ENCODE assay signal across 1 cellular context in the genomic region with DNA sequence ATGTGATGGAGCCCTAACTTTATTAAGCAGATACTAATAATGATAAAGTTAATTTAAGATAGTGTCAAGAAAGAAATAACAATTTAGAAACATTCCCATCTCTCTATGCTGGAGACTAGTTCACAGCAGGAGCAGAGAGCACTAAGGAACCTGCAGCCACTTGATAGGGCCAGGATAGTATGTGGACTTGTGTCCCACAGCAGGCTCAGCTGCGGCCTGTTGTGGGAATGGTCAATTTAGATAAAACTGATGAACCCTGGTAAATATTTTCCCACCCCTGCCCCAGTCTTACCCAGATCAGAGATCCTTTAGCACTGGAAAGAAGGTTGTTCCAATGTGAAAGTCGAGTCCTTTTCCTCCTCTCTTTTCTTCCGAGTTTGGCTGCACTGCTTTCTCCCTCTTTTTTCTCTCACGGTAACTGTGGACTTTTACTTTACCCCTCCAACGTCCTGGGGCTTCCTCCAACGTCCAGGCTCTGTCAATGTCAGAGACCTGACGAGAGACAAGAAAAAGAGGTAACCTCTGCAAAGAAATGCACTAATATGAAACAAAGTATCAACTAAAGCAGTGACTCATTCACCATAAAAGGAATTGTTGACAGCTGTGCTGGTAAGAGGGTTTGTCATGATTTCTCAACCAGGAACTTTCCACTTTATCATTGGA.
TF ChIP-seq lines count a peak whose summit lies in the region.

A gene with protein sequence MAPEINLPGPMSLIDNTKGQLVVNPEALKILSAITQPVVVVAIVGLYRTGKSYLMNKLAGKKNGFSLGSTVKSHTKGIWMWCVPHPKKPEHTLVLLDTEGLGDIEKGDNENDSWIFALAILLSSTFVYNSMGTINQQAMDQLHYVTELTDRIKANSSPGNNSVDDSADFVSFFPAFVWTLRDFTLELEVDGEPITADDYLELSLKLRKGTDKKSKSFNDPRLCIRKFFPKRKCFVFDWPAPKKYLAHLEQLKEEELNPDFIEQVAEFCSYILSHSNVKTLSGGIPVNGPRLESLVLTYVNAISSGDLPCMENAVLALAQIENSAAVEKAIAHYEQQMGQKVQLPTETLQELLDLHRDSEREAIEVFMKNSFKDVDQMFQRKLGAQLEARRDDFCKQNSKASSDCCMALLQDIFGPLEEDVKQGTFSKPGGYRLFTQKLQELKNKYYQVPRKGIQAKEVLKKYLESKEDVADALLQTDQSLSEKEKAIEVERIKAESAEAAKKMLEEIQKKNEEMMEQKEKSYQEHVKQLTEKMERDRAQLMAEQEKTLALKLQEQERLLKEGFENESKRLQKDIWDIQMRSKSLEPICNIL (minus strand): TSS at position 544 of the 663 bp plus-strand sequence. CDS start 4,148 bp downstream, outside the sequence.

TF ChIP-seq in K562, 482 proteins besides CTCF, POLR2A, EP300 and RAD21 (continued from another document and continues in another):
- TF ChIP-seq, protein P1, sequence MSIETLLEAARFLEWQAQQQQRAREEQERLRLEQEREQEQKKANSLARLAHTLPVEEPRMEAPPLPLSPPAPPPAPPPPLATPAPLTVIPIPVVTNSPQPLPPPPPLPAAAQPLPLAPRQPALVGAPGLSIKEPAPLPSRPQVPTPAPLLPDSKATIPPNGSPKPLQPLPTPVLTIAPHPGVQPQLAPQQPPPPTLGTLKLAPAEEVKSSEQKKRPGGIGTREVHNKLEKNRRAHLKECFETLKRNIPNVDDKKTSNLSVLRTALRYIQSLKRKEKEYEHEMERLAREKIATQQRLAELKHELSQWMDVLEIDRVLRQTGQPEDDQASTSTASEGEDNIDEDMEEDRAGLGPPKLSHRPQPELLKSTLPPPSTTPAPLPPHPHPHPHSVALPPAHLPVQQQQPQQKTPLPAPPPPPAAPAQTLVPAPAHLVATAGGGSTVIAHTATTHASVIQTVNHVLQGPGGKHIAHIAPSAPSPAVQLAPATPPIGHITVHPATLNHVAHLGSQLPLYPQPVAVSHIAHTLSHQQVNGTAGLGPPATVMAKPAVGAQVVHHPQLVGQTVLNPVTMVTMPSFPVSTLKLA (conservative IDR thresholded peaks at IDR 0.05) = no peak
- TF ChIP-seq XRCC3 (IDR thresholded peaks at IDR 0.05) (no peak), SPI1 (IDR thresholded peaks at IDR 0.05; ENCODE audit: borderline replicate concordance, low read depth, low read length) (no peak), CEBPG (CRISPR knock-in tag; IDR thresholded peaks at IDR 0.05) (no peak), CEBPG (tag; conservative IDR thresholded peaks at IDR 0.05 in 1 of 2, IDR thresholded peaks at IDR 0.05 in 1 of 2) (peak; percentile 47 to 75; a peak in 2 of 4 replicates), ARID1B (IDR thresholded peaks at IDR 0.05) (peak; percentile 44; the same call in 1 of the 2 replicates), PHB2 (IDR thresholded peaks at IDR 0.05; ENCODE audit: low read depth) (no peak), DDX20 (tag; IDR thresholded peaks at IDR 0.05; ENCODE audit: low read depth) (no peak), ELF2 (CRISPR knock-in tag; IDR thresholded peaks at IDR 0.05) (no peak), GABPB2 (CRISPR knock-in tag; conservative IDR thresholded peaks at IDR 0.05) (no peak), SMARCA4 (IDR thresholded peaks at IDR 0.05) (peak; percentile 22; the same call in 1 of the 2 replicates), FOXM1 (IDR thresholded peaks at IDR 0.05; ENCODE audit: low read depth) (no peak), FOXM1 (CRISPR knock-in tag; IDR thresholded peaks at IDR 0.05; ENCODE audit: low read depth) (no peak), PHF8 (IDR thresholded peaks at IDR 0.05; ENCODE audit: borderline replicate concordance, low read length) (peak; percentile 30; the same call in 1 of the 2 replicates), FOXJ2 (tag; IDR thresholded peaks at IDR 0.05) (0 out of 2 replicates have a peak, but pooled peaks have one; percentile 61), CBFA2T2 (conservative IDR thresholded peaks at IDR 0.05) (peak; percentile 30), ZEB2 (IDR thresholded peaks at IDR 0.05) (no peak), ZKSCAN8 (CRISPR knock-in tag; IDR thresholded peaks at IDR 0.05) (no peak), PCBP1 (IDR thresholded peaks at IDR 0.05; ENCODE audit: low read depth, low read length, poor library complexity, severe bottlenecking) (no peak), ZFP36 (IDR thresholded peaks at IDR 0.05; ENCODE audit: low read depth, low read length, partially characterized antibody) (peak; percentile 28), MAFK (IDR thresholded peaks at IDR 0.05; ENCODE audit: low read length) (no peak), NFYB (IDR thresholded peaks at IDR 0.05; ENCODE audit: extremely low read depth, insufficient read length) (no peak), ZNF165 (CRISPR knock-in tag; IDR thresholded peaks at IDR 0.05; ENCODE audit: borderline replicate concordance) (no peak), ZNF282 (CRISPR knock-in tag; IDR thresholded peaks at IDR 0.05) (no peak), SAP30 (IDR thresholded peaks at IDR 0.05; ENCODE audit: borderline replicate concordance, insufficient read depth, low read depth, low read length, poor library complexity, severe bottlenecking) (no peak), JUND (IDR thresholded peaks at IDR 0.05; ENCODE audit: borderline replicate concordance, low read depth, low read length) (peak; percentile 93), JUND (tag; IDR thresholded peaks at IDR 0.05; ENCODE audit: borderline replicate concordance, low read depth, low read length) (peak; percentile 94; the same call in 2 of the 3 replicates), ZNF766 (CRISPR knock-in tag; conservative IDR thresholded peaks at IDR 0.05) (peak; percentile 12; the same call in 1 of the 2 replicates), SRF (CRISPR knock-in tag; IDR thresholded peaks at IDR 0.05) (peak; percentile 81 to 97), NFRKB (IDR thresholded peaks at IDR 0.05; ENCODE audit: low read depth) (no peak), HCFC1 (IDR thresholded peaks at IDR 0.05; ENCODE audit: low read depth, low read length) (no peak), ZFX (CRISPR knock-in tag; IDR thresholded peaks at IDR 0.05) (0 out of 2 replicates have a peak, but pooled peaks have one; percentile 19), ZNF57 (CRISPR knock-in tag; IDR thresholded peaks at IDR 0.05) (no peak), JUN (IDR thresholded peaks at IDR 0.05; ENCODE audit: borderline replicate concordance, low read depth, low read length) (peak; percentile 59), JUN (CRISPR knock-in tag; IDR thresholded peaks at IDR 0.05; ENCODE audit: borderline replicate concordance) (no peak), POU5F1 (IDR thresholded peaks at IDR 0.05; ENCODE audit: borderline replicate concordance, low read depth, low read length, partially characterized antibody) (no peak), ATF7 (IDR thresholded peaks at IDR 0.05) (peak; percentile 46; the same call in 1 of the 2 replicates), GATA2 (CRISPR knock-in tag; IDR thresholded peaks at IDR 0.05) (no peak)
- TF ChIP-seq, protein P2, sequence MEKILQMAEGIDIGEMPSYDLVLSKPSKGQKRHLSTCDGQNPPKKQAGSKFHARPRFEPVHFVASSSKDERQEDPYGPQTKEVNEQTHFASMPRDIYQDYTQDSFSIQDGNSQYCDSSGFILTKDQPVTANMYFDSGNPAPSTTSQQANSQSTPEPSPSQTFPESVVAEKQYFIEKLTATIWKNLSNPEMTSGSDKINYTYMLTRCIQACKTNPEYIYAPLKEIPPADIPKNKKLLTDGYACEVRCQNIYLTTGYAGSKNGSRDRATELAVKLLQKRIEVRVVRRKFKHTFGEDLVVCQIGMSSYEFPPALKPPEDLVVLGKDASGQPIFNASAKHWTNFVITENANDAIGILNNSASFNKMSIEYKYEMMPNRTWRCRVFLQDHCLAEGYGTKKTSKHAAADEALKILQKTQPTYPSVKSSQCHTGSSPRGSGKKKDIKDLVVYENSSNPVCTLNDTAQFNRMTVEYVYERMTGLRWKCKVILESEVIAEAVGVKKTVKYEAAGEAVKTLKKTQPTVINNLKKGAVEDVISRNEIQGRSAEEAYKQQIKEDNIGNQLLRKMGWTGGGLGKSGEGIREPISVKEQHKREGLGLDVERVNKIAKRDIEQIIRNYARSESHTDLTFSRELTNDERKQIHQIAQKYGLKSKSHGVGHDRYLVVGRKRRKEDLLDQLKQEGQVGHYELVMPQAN (IDR thresholded peaks at IDR 0.05; ENCODE audit: borderline replicate concordance) = no peak
- TF ChIP-seq, protein P3, sequence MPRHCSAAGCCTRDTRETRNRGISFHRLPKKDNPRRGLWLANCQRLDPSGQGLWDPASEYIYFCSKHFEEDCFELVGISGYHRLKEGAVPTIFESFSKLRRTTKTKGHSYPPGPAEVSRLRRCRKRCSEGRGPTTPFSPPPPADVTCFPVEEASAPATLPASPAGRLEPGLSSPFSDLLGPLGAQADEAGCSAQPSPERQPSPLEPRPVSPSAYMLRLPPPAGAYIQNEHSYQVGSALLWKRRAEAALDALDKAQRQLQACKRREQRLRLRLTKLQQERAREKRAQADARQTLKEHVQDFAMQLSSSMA (CRISPR knock-in tag; IDR thresholded peaks at IDR 0.05) = no peak
- TF ChIP-seq, protein P4, sequence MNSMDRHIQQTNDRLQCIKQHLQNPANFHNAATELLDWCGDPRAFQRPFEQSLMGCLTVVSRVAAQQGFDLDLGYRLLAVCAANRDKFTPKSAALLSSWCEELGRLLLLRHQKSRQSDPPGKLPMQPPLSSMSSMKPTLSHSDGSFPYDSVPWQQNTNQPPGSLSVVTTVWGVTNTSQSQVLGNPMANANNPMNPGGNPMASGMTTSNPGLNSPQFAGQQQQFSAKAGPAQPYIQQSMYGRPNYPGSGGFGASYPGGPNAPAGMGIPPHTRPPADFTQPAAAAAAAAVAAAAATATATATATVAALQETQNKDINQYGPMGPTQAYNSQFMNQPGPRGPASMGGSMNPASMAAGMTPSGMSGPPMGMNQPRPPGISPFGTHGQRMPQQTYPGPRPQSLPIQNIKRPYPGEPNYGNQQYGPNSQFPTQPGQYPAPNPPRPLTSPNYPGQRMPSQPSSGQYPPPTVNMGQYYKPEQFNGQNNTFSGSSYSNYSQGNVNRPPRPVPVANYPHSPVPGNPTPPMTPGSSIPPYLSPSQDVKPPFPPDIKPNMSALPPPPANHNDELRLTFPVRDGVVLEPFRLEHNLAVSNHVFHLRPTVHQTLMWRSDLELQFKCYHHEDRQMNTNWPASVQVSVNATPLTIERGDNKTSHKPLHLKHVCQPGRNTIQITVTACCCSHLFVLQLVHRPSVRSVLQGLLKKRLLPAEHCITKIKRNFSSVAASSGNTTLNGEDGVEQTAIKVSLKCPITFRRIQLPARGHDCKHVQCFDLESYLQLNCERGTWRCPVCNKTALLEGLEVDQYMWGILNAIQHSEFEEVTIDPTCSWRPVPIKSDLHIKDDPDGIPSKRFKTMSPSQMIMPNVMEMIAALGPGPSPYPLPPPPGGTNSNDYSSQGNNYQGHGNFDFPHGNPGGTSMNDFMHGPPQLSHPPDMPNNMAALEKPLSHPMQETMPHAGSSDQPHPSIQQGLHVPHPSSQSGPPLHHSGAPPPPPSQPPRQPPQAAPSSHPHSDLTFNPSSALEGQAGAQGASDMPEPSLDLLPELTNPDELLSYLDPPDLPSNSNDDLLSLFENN (IDR thresholded peaks at IDR 0.05; ENCODE audit: low read depth in 2 of 2, low read length in 2 of 2) = no peak
- TF ChIP-seq, protein P5, sequence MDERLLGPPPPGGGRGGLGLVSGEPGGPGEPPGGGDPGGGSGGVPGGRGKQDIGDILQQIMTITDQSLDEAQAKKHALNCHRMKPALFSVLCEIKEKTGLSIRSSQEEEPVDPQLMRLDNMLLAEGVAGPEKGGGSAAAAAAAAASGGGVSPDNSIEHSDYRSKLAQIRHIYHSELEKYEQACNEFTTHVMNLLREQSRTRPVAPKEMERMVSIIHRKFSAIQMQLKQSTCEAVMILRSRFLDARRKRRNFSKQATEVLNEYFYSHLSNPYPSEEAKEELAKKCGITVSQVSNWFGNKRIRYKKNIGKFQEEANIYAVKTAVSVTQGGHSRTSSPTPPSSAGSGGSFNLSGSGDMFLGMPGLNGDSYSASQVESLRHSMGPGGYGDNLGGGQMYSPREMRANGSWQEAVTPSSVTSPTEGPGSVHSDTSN (CRISPR knock-in tag; IDR thresholded peaks at IDR 0.05; ENCODE audit: low read depth) = no peak
- TF ChIP-seq, protein P5 (tag; conservative IDR thresholded peaks at IDR 0.05; ENCODE audit: low read depth) = peak; percentile 42
- TF ChIP-seq, protein P6, sequence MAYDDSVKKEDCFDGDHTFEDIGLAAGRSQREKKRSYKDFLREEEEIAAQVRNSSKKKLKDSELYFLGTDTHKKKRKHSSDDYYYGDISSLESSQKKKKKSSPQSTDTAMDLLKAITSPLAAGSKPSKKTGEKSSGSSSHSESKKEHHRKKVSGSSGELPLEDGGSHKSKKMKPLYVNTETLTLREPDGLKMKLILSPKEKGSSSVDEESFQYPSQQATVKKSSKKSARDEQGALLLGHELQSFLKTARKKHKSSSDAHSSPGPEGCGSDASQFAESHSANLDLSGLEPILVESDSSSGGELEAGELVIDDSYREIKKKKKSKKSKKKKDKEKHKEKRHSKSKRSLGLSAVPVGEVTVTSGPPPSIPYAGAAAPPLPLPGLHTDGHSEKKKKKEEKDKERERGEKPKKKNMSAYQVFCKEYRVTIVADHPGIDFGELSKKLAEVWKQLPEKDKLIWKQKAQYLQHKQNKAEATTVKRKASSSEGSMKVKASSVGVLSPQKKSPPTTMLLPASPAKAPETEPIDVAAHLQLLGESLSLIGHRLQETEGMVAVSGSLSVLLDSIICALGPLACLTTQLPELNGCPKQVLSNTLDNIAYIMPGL (CRISPR knock-in tag; IDR thresholded peaks at IDR 0.05) = no peak
- TF ChIP-seq, protein P7, sequence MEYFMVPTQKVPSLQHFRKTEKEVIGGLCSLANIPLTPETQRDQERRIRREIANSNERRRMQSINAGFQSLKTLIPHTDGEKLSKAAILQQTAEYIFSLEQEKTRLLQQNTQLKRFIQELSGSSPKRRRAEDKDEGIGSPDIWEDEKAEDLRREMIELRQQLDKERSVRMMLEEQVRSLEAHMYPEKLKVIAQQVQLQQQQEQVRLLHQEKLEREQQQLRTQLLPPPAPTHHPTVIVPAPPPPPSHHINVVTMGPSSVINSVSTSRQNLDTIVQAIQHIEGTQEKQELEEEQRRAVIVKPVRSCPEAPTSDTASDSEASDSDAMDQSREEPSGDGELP (CRISPR knock-in tag; IDR thresholded peaks at IDR 0.05; ENCODE audit: borderline replicate concordance) = 0 out of 2 replicates have a peak, but pooled peaks have one; percentile 17
- TF ChIP-seq, protein P8, sequence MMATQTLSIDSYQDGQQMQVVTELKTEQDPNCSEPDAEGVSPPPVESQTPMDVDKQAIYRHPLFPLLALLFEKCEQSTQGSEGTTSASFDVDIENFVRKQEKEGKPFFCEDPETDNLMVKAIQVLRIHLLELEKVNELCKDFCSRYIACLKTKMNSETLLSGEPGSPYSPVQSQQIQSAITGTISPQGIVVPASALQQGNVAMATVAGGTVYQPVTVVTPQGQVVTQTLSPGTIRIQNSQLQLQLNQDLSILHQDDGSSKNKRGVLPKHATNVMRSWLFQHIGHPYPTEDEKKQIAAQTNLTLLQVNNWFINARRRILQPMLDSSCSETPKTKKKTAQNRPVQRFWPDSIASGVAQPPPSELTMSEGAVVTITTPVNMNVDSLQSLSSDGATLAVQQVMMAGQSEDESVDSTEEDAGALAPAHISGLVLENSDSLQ (IDR thresholded peaks at IDR 0.05) = peak; percentile 51; the same call in 1 of the 2 replicates
